In the genomic region with DNA sequence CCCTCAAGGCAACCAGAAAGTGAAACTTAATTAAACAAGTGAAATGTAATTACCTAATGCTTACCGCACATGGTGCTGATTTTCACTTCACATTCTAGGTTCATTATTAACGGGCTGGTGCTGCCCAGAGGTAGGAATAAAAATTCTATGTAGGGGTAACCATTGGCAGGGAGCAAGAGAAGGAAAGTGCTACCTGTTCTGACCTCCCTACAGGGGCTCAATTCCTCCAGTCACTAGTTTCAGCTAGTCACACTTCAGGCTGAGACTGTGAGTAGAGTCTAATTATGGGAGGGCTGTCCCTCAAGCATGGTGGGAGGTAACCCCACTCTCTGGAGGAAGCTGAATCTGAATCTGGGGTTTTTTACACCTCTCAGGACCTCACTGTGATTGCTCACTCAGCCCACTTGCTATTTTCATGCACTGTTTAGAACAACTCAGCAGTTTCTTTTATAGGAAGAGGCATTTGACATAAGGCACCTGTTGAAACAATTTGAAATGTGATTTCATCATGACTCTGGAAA, we compare ENCODE assay signal across 8 cellular contexts.
DNase-seq lines count a peak whose midpoint lies in the region; ATAC-seq and TF ChIP-seq lines count a peak whose summit lies in the region.

No MANE protein-coding gene starts in this region.

- no peak overlapping the region for H3K4me3 ChIP-seq in parathyroid adenoma (ENCODE audit: low read depth, low read length)

- H3K4me1 ChIP-seq in parathyroid adenoma: peaks cover 6% of the 10 kb centered on the region

- H3K9me3 ChIP-seq in parathyroid adenoma (ENCODE audit: control insufficient read depth, low read length): no peaks in the 10 kb centered on the region

- peak overlapping the region; percentile 11 for H3K27ac ChIP-seq in parathyroid adenoma

- DNase-seq in activated gamma-delta T cell treated with Interleukin-2 at 50 U/mL for 16 hours: peak; percentile 12
- DNase-seq in activated gamma-delta T cell (lab: John Stamatoyannopoulos, UW): no peak
- DNase-seq in activated gamma-delta T cell treated with anti-CD3 and anti-CD28 coated beads, Interleukin-2, amount 50 U/mL, for 16 hours (ENCODE audit: low read depth): peak; percentile 19
- no peak for DNase-seq in SIG-M5 treated with dmso at 0.1 percent for 504 hours (lab: John Stamatoyannopoulos, UW; ENCODE audit: unreplicated experiment)
- no peak for DNase-seq in T1000 (lab: John Stamatoyannopoulos, UW)
- no peak for DNase-seq in NCI-H226

- TF ChIP-seq CTCF in parathyroid adenoma (IDR thresholded peaks at IDR 0.05): no peak

- H2AFZ ChIP-seq in parathyroid adenoma: no peak overlapping the region

- H3K79me2 ChIP-seq in parathyroid adenoma: peaks cover 2% of the 10 kb centered on the region

- H3K27me3 ChIP-seq in parathyroid adenoma (ENCODE audit: control insufficient read depth, insufficient read depth, low read length): no peaks in the 10 kb centered on the region

- H3K4me2 ChIP-seq in parathyroid adenoma (ENCODE audit: low read length): peak overlapping the region; percentile 38

- ATAC-seq in HG03159 (IDR thresholded peaks at IDR 0.05; ENCODE audit: unreplicated experiment): peak; percentile 92

- H3K36me3 ChIP-seq in parathyroid adenoma (ENCODE audit: control insufficient read depth, insufficient read depth, low read length): no peaks in the 10 kb centered on the region

- no peak overlapping the region for H3K9ac ChIP-seq in parathyroid adenoma

Comparison
In these comparisons a context has a peak if more than half of its experiments do, and no peak if none do; other contexts are left out.
1. DNase-seq: peak in activated gamma-delta T cell treated with Interleukin-2 at 50 U/mL for 16 hours (single experiment) and activated gamma-delta T cell treated with anti-CD3 and anti-CD28 coated beads, Interleukin-2, amount 50 U/mL, for 16 hours (single experiment); none in activated gamma-delta T cell (single experiment), SIG-M5 treated with dmso at 0.1 percent for 504 hours (single experiment), T1000 (single experiment) and NCI-H226 (single experiment).